Comparison of ENCODE assay signal across 8 cellular contexts in genomic region chr7:104572554-104572953, GRCh38.
"Had no signal": no experiment of that assay in that cellular context is flagged by ENCODE, and none has a peak within 500 bp of the region (broad histone marks: within the 10 kb centered on the region; RNA-seq: fewer than 3 reads in every experiment).

No MANE protein-coding gene starts in this region.

- H3K4me1 ChIP-seq: HAP-1 had no signal

- ATAC-seq: HCT116 had no signal

- DNase-seq: GM23248, GOT3, H7, HFFc6, KG1 had no signal

- H3K36me3 ChIP-seq: HAP-1 had no signal

- H3K9ac ChIP-seq: GM23248 had no signal

- H2AFZ ChIP-seq: GM23248 had no signal

- H3K4me3 ChIP-seq: GM23248, HAP-1 had no signal

- H3K27ac ChIP-seq: GM23248, HL-60 had no signal

- H3K9me3 ChIP-seq: HAP-1 had no signal
